In the genomic region with DNA sequence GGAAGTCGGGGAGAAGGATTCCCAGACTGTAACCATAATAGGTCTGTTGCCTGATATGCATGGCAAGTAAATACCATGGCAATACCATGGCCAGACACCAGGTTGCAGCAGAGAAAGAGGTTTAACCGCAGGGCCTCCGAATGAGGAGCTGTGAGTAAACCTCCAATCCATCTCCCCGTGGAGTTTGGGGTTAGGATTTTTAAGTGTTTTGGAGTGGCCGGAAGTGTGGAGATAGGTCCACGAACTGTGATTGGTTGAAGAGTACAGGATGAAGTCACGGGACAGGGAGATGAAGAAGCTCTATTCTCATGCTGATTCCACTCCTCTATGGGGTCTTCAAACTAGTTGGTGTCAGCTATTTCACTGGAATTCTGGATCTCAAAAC, we compare ENCODE assay signal across 8 cellular contexts.
DNase-seq lines count a peak whose midpoint lies in the region; ATAC-seq and TF ChIP-seq lines count a peak whose summit lies in the region.

No MANE protein-coding gene starts in this region.

- H3K4me1 Mint-ChIP-seq in activated naive CD8-positive, alpha-beta T cell treated with anti-CD3 and anti-CD28 coated beads for 36 hours = peaks cover 6% of the 10 kb centered on the region
- H3K4me1 Mint-ChIP-seq in progenitor cell of endocrine pancreas (ENCODE audit: low read depth) = peaks cover 9% of the 10 kb centered on the region

- DNase-seq in GM10248 (ENCODE audit: extremely low spot score) (peak; percentile 57), HuH-7.5 (ENCODE audit: low spot score) (peak; percentile 54), OCI-M1 (lab: John Stamatoyannopoulos, UW) (peak; percentile 74), Right ventricle myocardium superior (peak; percentile 76), progenitor cell of endocrine pancreas (ENCODE audit: low spot score, unreplicated experiment) (peak; percentile 43)
- peak; percentile 36 for DNase-seq in activated naive CD8-positive, alpha-beta T cell treated with anti-CD3 and anti-CD28 coated beads for 36 hours
- DNase-seq in central memory CD4-positive, alpha-beta T cell = no peak

- intact Hi-C loops in Right ventricle myocardium superior (cut with DNase I) = loop anchor here (2.0 to 5.0 kb wide), 2 partner anchors 161 to 191 kb away; no protein-coding TSS in a partner anchor

- ATAC-seq in GM21786 (IDR thresholded peaks at IDR 0.05; ENCODE audit: unreplicated experiment) (peak; percentile 90), Right ventricle myocardium superior (ENCODE audit: poor library complexity) (peak; percentile 97)

- H3K4me3 Mint-ChIP-seq in activated naive CD8-positive, alpha-beta T cell treated with anti-CD3 and anti-CD28 coated beads for 36 hours = no peak overlapping the region
- H3K4me3 Mint-ChIP-seq in progenitor cell of endocrine pancreas (ENCODE audit: low read depth) = no peak overlapping the region

- POLR2A ChIA-PET in GM10248 (lab: Yijun Ruan, JAX) = interaction anchor here (1.0 kb wide), 1 partner anchor 193 kb away, joined by 4 read pairs; no protein-coding TSS in a partner anchor

- no peak overlapping the region for H3K27ac Mint-ChIP-seq in activated naive CD8-positive, alpha-beta T cell treated with anti-CD3 and anti-CD28 coated beads for 36 hours
- no peak overlapping the region for H3K27ac Mint-ChIP-seq in progenitor cell of endocrine pancreas

- H3K9me3 Mint-ChIP-seq in activated naive CD8-positive, alpha-beta T cell treated with anti-CD3 and anti-CD28 coated beads for 36 hours = no peaks in the 10 kb centered on the region
- no peaks in the 10 kb centered on the region for H3K9me3 Mint-ChIP-seq in progenitor cell of endocrine pancreas (ENCODE audit: low read depth)

- TF ChIP-seq CTCF in GM10248 (IDR thresholded peaks at IDR 0.05; ENCODE audit: control extremely low read depth, extremely low read depth, low read depth, missing control alignments) = peak; percentile 70
- peak; percentile 68 for TF ChIP-seq CTCF in progenitor cell of endocrine pancreas (IDR thresholded peaks at IDR 0.05; ENCODE audit: unreplicated experiment)

- H3K36me3 Mint-ChIP-seq in activated naive CD8-positive, alpha-beta T cell treated with anti-CD3 and anti-CD28 coated beads for 36 hours = no peaks in the 10 kb centered on the region
- no peaks in the 10 kb centered on the region for H3K36me3 Mint-ChIP-seq in progenitor cell of endocrine pancreas (ENCODE audit: insufficient read depth)

- CTCF ChIA-PET in GM10248 (lab: Yijun Ruan, JAX) = interaction anchor here (0.6 to 7.4 kb wide), 28 partner anchors 10 to 276 kb away, joined by 3 to 129 read pairs (median 4); partner anchors contain the start of gene FAM174B

- H3K27me3 Mint-ChIP-seq in activated naive CD8-positive, alpha-beta T cell treated with anti-CD3 and anti-CD28 coated beads for 36 hours = no peaks in the 10 kb centered on the region
- H3K27me3 Mint-ChIP-seq in progenitor cell of endocrine pancreas = peaks cover 6% of the 10 kb centered on the region
